Comparison of ENCODE assay signal across 15 cellular contexts in the genomic region with DNA sequence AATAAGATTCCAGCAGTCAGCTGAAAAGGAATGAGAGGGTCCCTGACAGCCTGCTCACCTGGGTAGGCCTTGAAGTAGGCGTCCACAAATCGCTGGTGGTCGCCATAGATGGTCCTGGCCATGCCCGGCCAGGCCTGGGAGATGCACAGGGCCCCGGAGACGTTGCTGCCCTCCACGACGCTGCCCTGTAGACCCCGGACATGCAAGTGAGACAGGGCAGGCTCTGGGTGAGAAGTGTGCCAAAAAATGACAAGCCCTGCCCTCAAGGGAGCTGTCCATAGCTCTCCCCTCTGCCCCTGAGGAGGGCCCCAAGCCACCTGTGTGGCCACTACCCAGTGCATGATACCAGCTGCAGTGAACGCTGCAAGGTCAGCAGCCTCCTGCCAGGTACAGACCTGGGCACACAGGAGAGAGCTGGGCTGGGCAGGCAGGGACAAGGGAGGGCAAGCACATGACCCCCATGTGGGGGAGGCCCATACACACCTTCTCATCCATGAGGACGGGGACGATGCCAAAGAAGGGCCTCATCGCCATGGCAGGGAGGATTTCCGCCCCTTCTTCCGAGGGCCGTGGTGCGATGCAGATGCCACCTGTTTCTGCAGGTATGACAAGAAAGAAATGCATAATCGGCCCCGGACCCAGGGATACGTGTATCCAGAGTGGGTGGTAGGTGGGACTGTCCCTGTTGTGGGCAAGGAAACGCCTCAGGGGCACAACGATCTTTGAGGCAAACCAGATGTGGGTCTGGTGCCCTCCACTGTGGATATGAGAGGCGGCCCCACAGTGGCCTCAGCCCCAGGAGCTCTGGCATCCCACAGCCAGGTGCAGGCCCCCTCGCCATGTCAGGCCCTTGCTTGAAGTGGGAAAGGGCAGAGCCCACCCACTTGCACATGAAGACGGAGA.
"Had no signal": no experiment of that assay in that cellular context is flagged by ENCODE, and none has a peak within 500 bp of the region (broad histone marks: within the 10 kb centered on the region; RNA-seq: fewer than 3 reads in every experiment).

No MANE protein-coding gene starts in this region.

- H3K4me3 ChIP-seq: mucosa of descending colon had no signal

- H3K27ac Mint-ChIP-seq: activated naive CD4-positive, alpha-beta T cell treated with anti-CD3 and anti-CD28 coated beads, Interleukin-2, amount 50 U/mL, for 72 hours; naive thymus-derived CD4-positive, alpha-beta T cell; T-helper 17 cell; WTC11 had no signal

- H3K27me3 Mint-ChIP-seq: naive thymus-derived CD4-positive, alpha-beta T cell; T-helper 17 cell had no signal

- H3K27me3 ChIP-seq: brain microvascular endothelial cell, foreskin keratinocyte, neutrophil had no signal

- H3K36me3 Mint-ChIP-seq: activated naive CD4-positive, alpha-beta T cell treated with anti-CD3 and anti-CD28 coated beads, Interleukin-2, amount 50 U/mL, for 72 hours; WTC11 had no signal

- H3K36me3 ChIP-seq: brain microvascular endothelial cell had no signal

- DNase-seq: activated CD4-positive, alpha-beta T cell treated with anti-CD3 and anti-CD28 coated beads for 48 hours; activated gamma-delta T cell; amygdala; brain microvascular endothelial cell; effector memory CD4-positive, alpha-beta T cell; foreskin keratinocyte; immature natural killer cell; mucosa of descending colon; naive thymus-derived CD4-positive, alpha-beta T cell; small intestine; stimulated activated naive CD8-positive, alpha-beta T cell treated with anti-CD3 and anti-CD28 coated beads, Interleukin-15, Interleukin-2, amounts not matched to agents 100 U/mL and 50 U/mL, for 24 hours; T-helper 17 cell had no signal

- ATAC-seq: activated naive CD4-positive, alpha-beta T cell treated with anti-CD3 and anti-CD28 coated beads, Interleukin-2, amount 50 U/mL, for 72 hours; foreskin keratinocyte; mucosa of descending colon; naive thymus-derived CD4-positive, alpha-beta T cell; stimulated activated naive CD8-positive, alpha-beta T cell treated with anti-CD3 and anti-CD28 coated beads, Interleukin-15, Interleukin-2, amounts not matched to agents 100 U/mL and 50 U/mL, for 24 hours; T-helper 17 cell; WTC11 had no signal

- H3K4me1 ChIP-seq: foreskin keratinocyte had no signal

- H3K4me1 Mint-ChIP-seq: naive thymus-derived CD4-positive, alpha-beta T cell had no signal

- H3K9me3 ChIP-seq: mucosa of descending colon, neutrophil had no signal

- H3K9me3 Mint-ChIP-seq: activated naive CD4-positive, alpha-beta T cell treated with anti-CD3 and anti-CD28 coated beads, Interleukin-2, amount 50 U/mL, for 72 hours; immature natural killer cell; naive thymus-derived CD4-positive, alpha-beta T cell; WTC11 had no signal

- H3K4me3 Mint-ChIP-seq: immature natural killer cell; naive thymus-derived CD4-positive, alpha-beta T cell; T-helper 17 cell; WTC11 had no signal

- H3K27ac ChIP-seq: brain microvascular endothelial cell, foreskin keratinocyte, neutrophil had no signal
